In the genomic region with DNA sequence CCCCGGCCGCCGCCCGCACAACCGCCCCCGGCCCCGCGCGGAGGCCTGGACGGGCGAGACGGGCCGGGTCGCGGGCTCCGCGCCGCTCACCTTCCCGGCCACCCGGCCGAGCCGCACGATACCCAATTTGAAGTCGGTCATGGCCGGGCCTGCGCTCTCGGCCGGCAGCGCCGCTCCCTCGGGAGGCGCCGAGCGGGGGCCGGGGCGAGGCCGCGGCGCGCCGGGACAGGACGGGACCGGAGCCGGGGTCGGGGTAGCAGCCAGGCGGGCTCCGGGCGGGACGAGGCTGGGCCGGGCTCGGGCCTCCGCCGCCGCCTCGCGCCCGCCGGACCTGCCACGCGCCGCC, we compare ENCODE assay signal across 9 cellular contexts. TPM values are rescaled to one million over a fixed set of nuclear protein-coding genes. Genes with fewer than 3 reads are reported as not detected.
DNase-seq lines count a peak whose midpoint lies in the region; ATAC-seq and TF ChIP-seq lines count a peak whose summit lies in the region.
"Had no signal": no experiment of that assay in that cellular context is flagged by ENCODE, and none has a peak within 500 bp of the region (broad histone marks: within the 10 kb centered on the region; RNA-seq: fewer than 3 reads in every experiment).

No MANE protein-coding gene starts in this region.

- H3K18ac ChIP-seq in neuronal stem cell (ENCODE audit: low read length) = peak overlapping the region; percentile 87

- intact Hi-C loops in posterior vena cava (cut with DNase I) = no loop called here

- H3K4me1 Mint-ChIP-seq in central memory CD8-positive, alpha-beta T cell = peaks cover 11% of the 10 kb centered on the region
- H3K4me1 Mint-ChIP-seq in mesothelial cell of epicardium = peaks cover 9% of the 10 kb centered on the region

- no peaks in the 10 kb centered on the region for H3K9me3 Mint-ChIP-seq in central memory CD8-positive, alpha-beta T cell
- H3K9me3 Mint-ChIP-seq in mesothelial cell of epicardium = no peaks in the 10 kb centered on the region
- H3K9me3 Mint-ChIP-seq: dendritic cell treated with granulocyte-macrophage colony-stimulating factor and Interleukin-4, amounts not matched to agents 40 ng/mL and 50 ng/mL, for 4 days had no signal

- H2AK5ac ChIP-seq in neuronal stem cell (ENCODE audit: low read depth, low read length) = no peak overlapping the region

- H3K36me3 Mint-ChIP-seq in central memory CD8-positive, alpha-beta T cell (ENCODE audit: insufficient read depth) = peaks cover 19% of the 10 kb centered on the region
- peaks cover 10% of the 10 kb centered on the region for H3K36me3 Mint-ChIP-seq in mesothelial cell of epicardium

- no peak overlapping the region for H2BK5ac ChIP-seq in neuronal stem cell (ENCODE audit: low read length)

- H3K27ac Mint-ChIP-seq in central memory CD8-positive, alpha-beta T cell (ENCODE audit: low read depth) = no peak overlapping the region
- H3K27ac Mint-ChIP-seq in mesothelial cell of epicardium = no peak overlapping the region

- H3K9me3 ChIP-seq in neuronal stem cell (replicated peaks in 1 of 2; ENCODE audit: control insufficient read depth in 2 of 2, insufficient read depth in 1 of 2, low read depth in 1 of 2, low read length in 2 of 2) = no peaks in the 10 kb centered on the region

- peak overlapping the region; percentile 94 for H3K4me3 Mint-ChIP-seq in central memory CD8-positive, alpha-beta T cell
- H3K4me3 Mint-ChIP-seq in mesothelial cell of epicardium = no peak overlapping the region

- H3K4me2 ChIP-seq in neuronal stem cell (ENCODE audit: insufficient read depth, low read length, poor library complexity, severe bottlenecking) = peak overlapping the region; percentile 97

- peaks cover 22% of the 10 kb centered on the region for H3K79me1 ChIP-seq in neuronal stem cell (ENCODE audit: low read depth, low read length)

- H3K9ac ChIP-seq in neuronal stem cell (ENCODE audit: low read depth, low read length, poor library complexity) = peak overlapping the region; percentile 86

- no peak overlapping the region for H3K14ac ChIP-seq in neuronal stem cell (ENCODE audit: low read length)

- no peak overlapping the region for H2BK15ac ChIP-seq in neuronal stem cell (ENCODE audit: low read length)

- no peak overlapping the region for H4K91ac ChIP-seq in neuronal stem cell (ENCODE audit: low read depth, low read length, poor library complexity)

- no peak overlapping the region for H3K27ac ChIP-seq in neuronal stem cell (replicated peaks; ENCODE audit: low read length)

- H3K27me3 ChIP-seq in GM06990 (replicated peaks; ENCODE audit: control insufficient read depth, insufficient read depth, low read length) (no peaks in the 10 kb centered on the region), neuronal stem cell (ENCODE audit: control insufficient read depth in 3 of 3, insufficient read depth in 3 of 3, low read depth in 1 of 3, low read length in 3 of 3) (no peaks in the 10 kb centered on the region)

- ATAC-seq in HG03103 (IDR thresholded peaks at IDR 0.05; ENCODE audit: low read depth, unreplicated experiment) = peak; percentile 20
- no peak for ATAC-seq in central memory CD8-positive, alpha-beta T cell (replicated peaks; ENCODE audit: extremely low read depth, poor library complexity, severe bottlenecking)
- no peak for ATAC-seq in GM19452 (IDR thresholded peaks at IDR 0.05; ENCODE audit: unreplicated experiment)
- no peak for ATAC-seq in GM21717 (IDR thresholded peaks at IDR 0.05; ENCODE audit: unreplicated experiment)

- H3K36me3 ChIP-seq in GM06990 (ENCODE audit: control insufficient read depth, insufficient read depth, low read length) (peaks cover 12% of the 10 kb centered on the region), neuronal stem cell (replicated peaks in 1 of 2; ENCODE audit: control insufficient read depth in 2 of 2, insufficient read depth in 2 of 2, low read length in 2 of 2) (peaks cover 34 to 43% of the 10 kb centered on the region in 2 donors)

- H2AFZ ChIP-seq in neuronal stem cell (ENCODE audit: low read length) = peak overlapping the region; percentile 69

- H2BK12ac ChIP-seq in neuronal stem cell (ENCODE audit: low read length) = no peak overlapping the region

- H2BK120ac ChIP-seq in neuronal stem cell (ENCODE audit: low read depth, low read length) = no peak overlapping the region

- H4K8ac ChIP-seq in neuronal stem cell (ENCODE audit: low read depth, low read length) = no peak overlapping the region

- H3K27me3 Mint-ChIP-seq in central memory CD8-positive, alpha-beta T cell = no peaks in the 10 kb centered on the region
- no peaks in the 10 kb centered on the region for H3K27me3 Mint-ChIP-seq in mesothelial cell of epicardium (ENCODE audit: low read depth)
- H3K27me3 Mint-ChIP-seq: dendritic cell treated with granulocyte-macrophage colony-stimulating factor and Interleukin-4, amounts not matched to agents 40 ng/mL and 50 ng/mL, for 4 days had no signal

- peaks cover 7 to 13% of the 10 kb centered on the region in 2 donors for H3K4me1 ChIP-seq in neuronal stem cell (ENCODE audit: control insufficient read depth in 2 of 2, insufficient read depth in 1 of 2, low read depth in 1 of 2, low read length in 2 of 2)

- TF ChIP-seq CTCF in GM06990 (IDR thresholded peaks at IDR 0.05; ENCODE audit: insufficient read depth, low read length, poor library complexity, severe bottlenecking) (no peak), mesothelial cell of epicardium (IDR thresholded peaks at IDR 0.05; ENCODE audit: unreplicated experiment) (no peak)

- no peak overlapping the region for H3K4ac ChIP-seq in neuronal stem cell (ENCODE audit: low read length)

- H3K23ac ChIP-seq in neuronal stem cell (ENCODE audit: low read depth, low read length, poor library complexity) = peak overlapping the region; percentile 93

- WGBS in neuronal stem cell (ENCODE audit: extremely low coverage in 2 of 2, insufficient read length in 2 of 2, insufficient replicate concordance in 1 of 2), 2 donors = no CpG with 5 or more reads among the region's 61 CpGs

- H3K4me3 ChIP-seq in GM06990 (replicated peaks; ENCODE audit: low read depth, low read length) = peak overlapping the region; percentile 81
- H3K4me3 ChIP-seq in neuronal stem cell (ENCODE audit: low read length in 2 of 2) = peak overlapping the region; percentile 97 to 98

- DNase-seq in GM06990 (ENCODE audit: extremely low read depth, insufficient read length) = no peak
- DNase-seq in central memory CD8-positive, alpha-beta T cell (ENCODE audit: low spot score in 2 of 2) = no peak
- no peak for DNase-seq in neuronal stem cell (ENCODE audit: low spot score)
- no peak for DNase-seq in mesothelial cell of epicardium (ENCODE audit: low spot score in 2 of 2, unreplicated experiment in 2 of 2)
- no peak for DNase-seq in posterior vena cava (ENCODE audit: low spot score)

RNA-seq across cellular contexts. Expression of gene ZMYND19, which starts 0.2 kb away (rescaled TPM):
- polyA plus RNA-seq in neuronal stem cell (2013, experiment 1 of 2) = 28.9 TPM
- 28.0 TPM for polyA plus RNA-seq in neuronal stem cell (2013, experiment 2 of 2)
- 31.1 to 33.2 TPM (median 31.9 TPM) in 3 replicates for total RNA-seq in mesothelial cell of epicardium
- total RNA-seq in posterior vena cava = 10 to 100 TPM in 1 of 2 donors, 1 to 10 TPM in 1; 9.1 to 11.0 TPM

RNA-seq across cellular contexts. Expression of gene DPH7, which starts 11.4 kb away (rescaled TPM):
- polyA plus RNA-seq in neuronal stem cell (2013, experiment 1 of 2) = 29.5 TPM
- 29.6 TPM for polyA plus RNA-seq in neuronal stem cell (2013, experiment 2 of 2)
- total RNA-seq in mesothelial cell of epicardium (55.0 to 59.4 TPM (median 56.1 TPM) in 3 replicates), posterior vena cava (10 to 100 TPM; 15.9 to 17.7 TPM)

RNA-seq across cellular contexts. Expression of gene ARRDC1, which starts 15.4 kb away (rescaled TPM):
- polyA plus RNA-seq in neuronal stem cell (2013, experiment 1 of 2) = 28.6 TPM
- 28.4 TPM for polyA plus RNA-seq in neuronal stem cell (2013, experiment 2 of 2)
- 36.5 to 40.5 TPM (median 39.1 TPM) in 3 replicates for total RNA-seq in mesothelial cell of epicardium
- 10 to 100 TPM; 14.9 to 18.0 TPM for total RNA-seq in posterior vena cava

RNA-seq across cellular contexts. Expression of gene EHMT1, which starts 28.7 kb away (rescaled TPM):
- polyA plus RNA-seq in neuronal stem cell (2013, experiment 1 of 2) = 50.1 TPM
- 50.3 TPM for polyA plus RNA-seq in neuronal stem cell (2013, experiment 2 of 2)
- total RNA-seq in mesothelial cell of epicardium = 133 to 147 TPM (median 136 TPM) in 3 replicates
- total RNA-seq in posterior vena cava = 10 to 100 TPM; 56.2 to 59.6 TPM

RNA-seq across cellular contexts. Expression of gene MRPL41, which starts 38.4 kb away (rescaled TPM):
- 39.7 TPM for polyA plus RNA-seq in neuronal stem cell (2013, experiment 1 of 2)
- 37.4 TPM for polyA plus RNA-seq in neuronal stem cell (2013, experiment 2 of 2)
- total RNA-seq in mesothelial cell of epicardium (22.7 to 26.6 TPM (median 26.2 TPM) in 3 replicates), posterior vena cava (10 to 100 TPM; 24.4 to 27.3 TPM)
